In genomic region chr21:43292866-43293142, GRCh38 we compare ENCODE assay signal across 28 cellular contexts.
"Had no signal": no experiment of that assay in that cellular context is flagged by ENCODE, and none has a peak within 500 bp of the region (broad histone marks: within the 10 kb centered on the region; RNA-seq: fewer than 3 reads in every experiment).

No MANE protein-coding gene starts in this region.

- H3K9ac ChIP-seq: neural progenitor cell had no signal

- ATAC-seq: natural killer cell; right cardiac atrium; stimulated activated naive B cell treated with anti-CD40 and anti-IgM and Interleukin-4, amounts not matched to agents 10 μg/mL and 1 μg/mL and 100 μg/mL, for 72 hours; stimulated activated naive CD8-positive, alpha-beta T cell treated with anti-CD3 and anti-CD28 coated beads, Interleukin-15, Interleukin-2, amounts not matched to agents 100 U/mL and 50 U/mL, for 24 hours had no signal

- H3K4me3 ChIP-seq: hepatocyte, left ventricle myocardium inferior, lung, neural progenitor cell, ovary, prostate gland, sigmoid colon, smooth muscle cell, stomach, testis, thyroid gland, transverse colon, upper lobe of left lung, vagina had no signal

- DNase-seq: islet precursor cell; mesendoderm; naive B cell; natural killer cell; nephron progenitor cell; retina; sigmoid colon; stimulated activated CD4-positive, alpha-beta T cell treated with anti-CD3 and anti-CD28 coated beads, Interleukin-1b, Interleukin-23, amount 100 ng/mL, for 48 hours; stimulated activated CD4-positive, alpha-beta T cell treated with anti-CD3 and anti-CD28 coated beads, Interleukin-2, amount 100 ng/mL, for 48 hours; stimulated activated CD4-positive, alpha-beta T cell treated with anti-CD3 and anti-CD28 coated beads, Interleukin-4, amount 100 ng/mL, for 4 hours; stimulated activated CD8-positive, alpha-beta memory T cell treated with anti-CD3 and anti-CD28 coated beads, Interleukin-4, amount 100 ng/mL, for 48 hours; stimulated activated naive B cell treated with anti-CD40 and anti-IgM and Interleukin-4, amounts not matched to agents 10 μg/mL and 1 μg/mL and 100 μg/mL, for 72 hours; stimulated activated naive CD8-positive, alpha-beta T cell treated with anti-CD3 and anti-CD28 coated beads, Interleukin-15, Interleukin-2, amounts not matched to agents 100 U/mL and 50 U/mL, for 24 hours; stomach; testis; thyroid gland; transverse colon had no signal

- H3K4me2 ChIP-seq: hepatocyte, neural progenitor cell, smooth muscle cell had no signal

- H3K36me3 ChIP-seq: left ventricle myocardium inferior, neural progenitor cell, ovary, prostate gland, sigmoid colon, stomach, thyroid gland, transverse colon, upper lobe of left lung, vagina had no signal

- H2AFZ ChIP-seq: hepatocyte, neural progenitor cell had no signal

- H3K36me3 Mint-ChIP-seq: mesothelial cell of epicardium, naive B cell, natural killer cell, neural progenitor cell had no signal

- H3K27ac Mint-ChIP-seq: mesothelial cell of epicardium; natural killer cell; nephron progenitor cell; neural progenitor cell; stimulated activated naive B cell treated with anti-CD40 and anti-IgM and Interleukin-4, amounts not matched to agents 10 μg/mL and 1 μg/mL and 100 μg/mL, for 72 hours had no signal

- H3K27me3 ChIP-seq: hepatocyte, neural progenitor cell, ovary, testis, thyroid gland, transverse colon, upper lobe of left lung, vagina had no signal

- H3K4me1 ChIP-seq: left ventricle myocardium inferior, neural progenitor cell, prostate gland, sigmoid colon, testis, transverse colon, vagina had no signal

- H3K79me2 ChIP-seq: hepatocyte had no signal

- H3K9me3 ChIP-seq: ovary, prostate gland, testis, thyroid gland, vagina had no signal

- H3K4me1 Mint-ChIP-seq: natural killer cell had no signal

- H3K4me3 Mint-ChIP-seq: mesothelial cell of epicardium; naive B cell; natural killer cell; nephron progenitor cell; neural progenitor cell; stimulated activated naive B cell treated with anti-CD40 and anti-IgM and Interleukin-4, amounts not matched to agents 10 μg/mL and 1 μg/mL and 100 μg/mL, for 72 hours had no signal

- H3K27ac ChIP-seq: hepatocyte, left ventricle myocardium inferior, neural progenitor cell, ovary, prostate gland, sigmoid colon, stomach, testis, thyroid gland, transverse colon, upper lobe of left lung, vagina had no signal
